29 cellular contexts compared by ENCODE assay signal in genomic region chr1:86922445-86922844, GRCh38.
"Had no signal": no experiment of that assay in that cellular context is flagged by ENCODE, and none has a peak within 500 bp of the region (broad histone marks: within the 10 kb centered on the region; RNA-seq: fewer than 3 reads in every experiment).

No MANE protein-coding gene starts in this region.

- H3K27ac Mint-ChIP-seq: stimulated activated effector memory CD8-positive, alpha-beta T cell treated with anti-CD3 and anti-CD28 coated beads, Interleukin-12 subunit alpha, Interleukin-12 subunit beta, amount 100 ng/mL, for 72 hours; stimulated activated memory B cell treated with anti-CD40 and anti-IgM and Interleukin-4, amounts not matched to agents 10 μg/mL and 1 μg/mL and 100 μg/mL, for 72 hours; stimulated activated naive B cell treated with anti-CD40 and anti-IgM and Interleukin-4, amounts not matched to agents 10 μg/mL and 1 μg/mL and 100 μg/mL, for 72 hours; stimulated activated naive CD8-positive, alpha-beta T cell treated with anti-CD3 and anti-CD28 coated beads, Interleukin-15, amount 100 ng/mL, for 72 hours; stimulated activated naive CD8-positive, alpha-beta T cell treated with anti-CD3 and anti-CD28 coated beads, Interleukin-15, Interleukin-2, amounts not matched to agents 100 ng/mL and 50 ng/mL, for 24 hours; type B pancreatic cell had no signal

- H3K36me3 ChIP-seq: stomach, suprapubic skin, thoracic aorta, thyroid gland, tibial artery, tibial nerve, transverse colon, upper lobe of left lung, upper lobe of right lung, uterus, vagina had no signal

- ATAC-seq: stimulated activated effector memory CD8-positive, alpha-beta T cell treated with anti-CD3 and anti-CD28 coated beads, Interleukin-12 subunit alpha, Interleukin-12 subunit beta, amount 100 ng/mL, for 72 hours; stimulated activated memory B cell treated with anti-CD40 and anti-IgM and Interleukin-4, amounts not matched to agents 10 μg/mL and 1 μg/mL and 100 μg/mL, for 72 hours; stimulated activated naive B cell treated with anti-CD40 and anti-IgM and Interleukin-4, amounts not matched to agents 10 μg/mL and 1 μg/mL and 100 μg/mL, for 72 hours; stimulated activated naive CD8-positive, alpha-beta T cell treated with anti-CD3 and anti-CD28 coated beads, Interleukin-15, amount 100 ng/mL, for 72 hours; stimulated activated naive CD8-positive, alpha-beta T cell treated with anti-CD3 and anti-CD28 coated beads, Interleukin-15, Interleukin-2, amounts not matched to agents 100 U/mL and 50 U/mL, for 24 hours; upper lobe of right lung had no signal

- DNase-seq: stimulated activated CD4-positive, alpha-beta T cell treated with anti-CD3 and anti-CD28 coated beads, Interleukin-2, amount 100 ng/mL, for 48 hours; stimulated activated CD4-positive, alpha-beta T cell treated with anti-CD3 and anti-CD28 coated beads, Interleukin-4, amount 100 ng/mL, for 1 hour; stimulated activated CD4-positive, alpha-beta T cell treated with anti-CD3 and anti-CD28 coated beads, Interleukin-4, amount 100 ng/mL, for 24 hours; stimulated activated CD4-positive, alpha-beta T cell treated with anti-CD3 and anti-CD28 coated beads, Interleukin-4, amount 100 ng/mL, for 4 hours; stimulated activated CD8-positive, alpha-beta memory T cell treated with anti-CD3 and anti-CD28 coated beads, Interleukin-4, amount 100 ng/mL, for 48 hours; stimulated activated naive B cell treated with anti-CD40 and anti-IgM and Interleukin-4, amounts not matched to agents 10 μg/mL and 1 μg/mL and 100 μg/mL, for 72 hours; stimulated activated naive CD4-positive, alpha-beta T cell; stimulated activated naive CD4-positive, alpha-beta T cell treated with Interleukin-2 at 50 U/mL for 16 hours; stimulated activated naive CD8-positive, alpha-beta T cell treated with anti-CD3 and anti-CD28 coated beads, Interleukin-15, amount 100 ng/mL, for 72 hours; stimulated activated naive CD8-positive, alpha-beta T cell treated with anti-CD3 and anti-CD28 coated beads, Interleukin-15, Interleukin-2, amounts not matched to agents 100 U/mL and 50 U/mL, for 24 hours; stomach; substantia nigra; testis; thyroid gland; tibial artery; transverse colon; trophoblast cell; upper lobe of left lung; upper lobe of right lung; uterus had no signal

- H3K36me3 Mint-ChIP-seq: stimulated activated effector memory CD8-positive, alpha-beta T cell treated with anti-CD3 and anti-CD28 coated beads, Interleukin-12 subunit alpha, Interleukin-12 subunit beta, amount 100 ng/mL, for 72 hours had no signal

- H3K27me3 ChIP-seq: stomach, suprapubic skin, testis, thyroid gland, tibial artery, tibial nerve, transverse colon, upper lobe of left lung, upper lobe of right lung, uterus, vagina had no signal

- H3K27me3 Mint-ChIP-seq: stimulated activated memory B cell treated with anti-CD40 and anti-IgM and Interleukin-4, amounts not matched to agents 10 μg/mL and 1 μg/mL and 100 μg/mL, for 72 hours; stimulated activated naive B cell treated with anti-CD40 and anti-IgM and Interleukin-4, amounts not matched to agents 10 μg/mL and 1 μg/mL and 100 μg/mL, for 72 hours; stimulated activated naive CD8-positive, alpha-beta T cell treated with anti-CD3 and anti-CD28 coated beads, Interleukin-15, amount 100 ng/mL, for 72 hours; stimulated activated naive CD8-positive, alpha-beta T cell treated with anti-CD3 and anti-CD28 coated beads, Interleukin-15, Interleukin-2, amounts not matched to agents 100 ng/mL and 50 ng/mL, for 24 hours; type B pancreatic cell had no signal

- H3K4me3 Mint-ChIP-seq: stimulated activated effector memory CD8-positive, alpha-beta T cell treated with anti-CD3 and anti-CD28 coated beads, Interleukin-12 subunit alpha, Interleukin-12 subunit beta, amount 100 ng/mL, for 72 hours; stimulated activated memory B cell treated with anti-CD40 and anti-IgM and Interleukin-4, amounts not matched to agents 10 μg/mL and 1 μg/mL and 100 μg/mL, for 72 hours; stimulated activated naive B cell treated with anti-CD40 and anti-IgM and Interleukin-4, amounts not matched to agents 10 μg/mL and 1 μg/mL and 100 μg/mL, for 72 hours; stimulated activated naive CD8-positive, alpha-beta T cell treated with anti-CD3 and anti-CD28 coated beads, Interleukin-15, amount 100 ng/mL, for 72 hours; stimulated activated naive CD8-positive, alpha-beta T cell treated with anti-CD3 and anti-CD28 coated beads, Interleukin-15, Interleukin-2, amounts not matched to agents 100 ng/mL and 50 ng/mL, for 24 hours; type B pancreatic cell had no signal

- H3K9me3 ChIP-seq: testis, thyroid gland, tibial artery, upper lobe of right lung, uterus, vagina had no signal

- H3K27ac ChIP-seq: stomach, suprapubic skin, testis, thoracic aorta, thyroid gland, tibial artery, tibial nerve, transverse colon, upper lobe of left lung, upper lobe of right lung, uterus, vagina had no signal

- H3K4me1 ChIP-seq: testis, tibial artery, tibial nerve, upper lobe of right lung, uterus, vagina had no signal

- H3K4me3 ChIP-seq: stomach, suprapubic skin, testis, thoracic aorta, thyroid gland, tibial artery, tibial nerve, transverse colon, upper lobe of left lung, upper lobe of right lung, uterus, vagina had no signal

- FAIRE-seq: urothelium cell line had no signal
